8 cellular contexts compared by ENCODE assay signal in the genomic region with DNA sequence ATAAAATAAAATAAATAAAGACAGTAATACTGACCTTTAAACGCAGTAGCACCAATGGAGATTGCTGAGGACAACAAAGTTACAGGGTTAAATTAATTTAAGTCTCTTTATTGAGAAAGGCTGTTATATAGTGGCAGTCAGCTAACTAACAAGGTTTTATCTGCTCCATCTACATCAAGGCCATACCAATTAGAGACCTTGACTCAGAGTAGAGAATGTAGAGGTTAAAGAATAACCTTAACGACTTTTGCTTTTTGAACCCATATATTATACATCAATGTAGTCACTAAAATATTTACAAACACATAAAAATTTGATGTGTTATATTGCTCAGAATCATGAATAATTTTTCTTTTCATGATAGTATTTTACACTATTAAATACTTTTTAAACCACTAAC.
"Had no signal": no experiment of that assay in that cellular context is flagged by ENCODE, and none has a peak within 500 bp of the region (broad histone marks: within the 10 kb centered on the region; RNA-seq: fewer than 3 reads in every experiment).

No MANE protein-coding gene starts in this region.

- FAIRE-seq: HTR-8/SVneo had no signal

- H3K4me1 ChIP-seq: HAP-1 had no signal

- H3K36me3 ChIP-seq: HAP-1 had no signal

- DNase-seq: GM23248, GOT3, H7, HFFc6, KBM-7 had no signal

- H3K27ac ChIP-seq: GM23248 had no signal

- H3K9me3 ChIP-seq: HAP-1 had no signal

- H3K4me3 ChIP-seq: GM23248, HAP-1 had no signal

- ATAC-seq: HCT116 had no signal

- H3K9ac ChIP-seq: GM23248 had no signal
